ENCODE assay signal across 1 cellular context in the genomic region with DNA sequence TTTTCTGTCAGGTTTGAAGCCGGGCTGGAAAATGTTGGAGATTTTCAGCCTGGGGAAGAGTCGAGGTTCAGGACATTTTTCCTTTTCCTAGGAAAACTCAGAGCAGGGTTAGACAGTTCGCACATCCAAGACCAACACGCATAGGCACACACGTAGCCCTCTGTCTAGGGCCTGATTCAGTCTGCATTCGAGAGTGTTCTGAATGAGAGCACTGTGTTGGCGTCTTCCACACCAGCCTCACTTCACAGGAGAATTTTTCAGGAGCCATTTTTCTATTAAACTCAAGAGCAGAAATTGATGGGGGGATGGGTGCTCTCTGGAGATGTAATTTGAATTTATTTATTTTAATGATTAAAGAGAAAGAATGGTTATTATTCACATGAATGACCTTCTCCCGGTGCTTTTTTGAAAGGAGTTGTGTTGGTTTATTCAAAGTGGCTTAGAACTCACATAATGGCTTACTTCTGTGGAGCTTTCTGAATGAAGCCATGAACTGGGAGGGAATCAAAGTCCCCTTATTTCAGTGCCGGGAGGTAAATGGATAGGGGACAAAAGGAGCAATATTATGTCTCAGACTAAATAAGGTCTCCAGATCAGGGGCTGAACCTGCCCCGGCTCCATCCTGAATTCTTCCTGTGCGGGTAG.
TF ChIP-seq lines count a peak whose summit lies in the region.

No MANE protein-coding gene starts in this region.

TF ChIP-seq in HepG2, 621 proteins besides CTCF, POLR2A, EP300 and RAD21 (continued from another document):
- TF ChIP-seq, protein P1, sequence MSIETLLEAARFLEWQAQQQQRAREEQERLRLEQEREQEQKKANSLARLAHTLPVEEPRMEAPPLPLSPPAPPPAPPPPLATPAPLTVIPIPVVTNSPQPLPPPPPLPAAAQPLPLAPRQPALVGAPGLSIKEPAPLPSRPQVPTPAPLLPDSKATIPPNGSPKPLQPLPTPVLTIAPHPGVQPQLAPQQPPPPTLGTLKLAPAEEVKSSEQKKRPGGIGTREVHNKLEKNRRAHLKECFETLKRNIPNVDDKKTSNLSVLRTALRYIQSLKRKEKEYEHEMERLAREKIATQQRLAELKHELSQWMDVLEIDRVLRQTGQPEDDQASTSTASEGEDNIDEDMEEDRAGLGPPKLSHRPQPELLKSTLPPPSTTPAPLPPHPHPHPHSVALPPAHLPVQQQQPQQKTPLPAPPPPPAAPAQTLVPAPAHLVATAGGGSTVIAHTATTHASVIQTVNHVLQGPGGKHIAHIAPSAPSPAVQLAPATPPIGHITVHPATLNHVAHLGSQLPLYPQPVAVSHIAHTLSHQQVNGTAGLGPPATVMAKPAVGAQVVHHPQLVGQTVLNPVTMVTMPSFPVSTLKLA (IDR thresholded peaks at IDR 0.05), result no peak
